In genomic region chr3:104977719-104978118, GRCh38 we compare ENCODE assay signal across 8 cellular contexts.
"Had no signal": no experiment of that assay in that cellular context is flagged by ENCODE, and none has a peak within 500 bp of the region (broad histone marks: within the 10 kb centered on the region; RNA-seq: fewer than 3 reads in every experiment).

No MANE protein-coding gene starts in this region.

- ATAC-seq: GM12878 had no signal

- H3K4me3 ChIP-seq: GM12878 had no signal

- DNase-seq: GDM1, GF-D8 had no signal

- FAIRE-seq: G401.6, GM12878, GM12891, GM12892, GM18507, GM19239 had no signal
